Comparison of ENCODE assay signal across 19 cellular contexts in genomic region chr1:192741095-192741494, GRCh38.
"Had no signal": no experiment of that assay in that cellular context is flagged by ENCODE, and none has a peak within 500 bp of the region (broad histone marks: within the 10 kb centered on the region; RNA-seq: fewer than 3 reads in every experiment).

No MANE protein-coding gene starts in this region.

- ATAC-seq: Panc1, PC-3 had no signal

- DNase-seq: IMR-90, Karpas-422, KG1, NCI-H1092, NCI-H1105 treated with DMSO at 0.1 percent for 48 hours, NCI-H1417 treated with DMSO at 0.1 percent for 48 hours, NCI-H146, NCI-H1694 treated with DMSO at 0.1 percent for 48 hours, NCI-H1930, NCI-H2081, NCI-H2107, NCI-H2227 treated with DMSO at 0.1 percent for 48 hours, NCI-H524, NCI-H526 treated with DMSO at 0.1 percent for 48 hours, NCI-H748 treated with DMSO at 0.1 percent for 48 hours, PC-3, SHP77 had no signal

- H3K27ac ChIP-seq: RWPE1 had no signal
